ENCODE assay signal across 12 cellular contexts in genomic region chr19:48794291-48794690, GRCh38. TPM values are rescaled to one million over a fixed set of nuclear protein-coding genes. Genes with fewer than 3 reads are reported as not detected.
DNase-seq lines count a peak whose midpoint lies in the region; ATAC-seq, FAIRE-seq and TF ChIP-seq lines count a peak whose summit lies in the region.
"Had no signal": no experiment of that assay in that cellular context is flagged by ENCODE, and none has a peak within 500 bp of the region (broad histone marks: within the 10 kb centered on the region; RNA-seq: fewer than 3 reads in every experiment).

No MANE protein-coding gene starts in this region.

- no peak for TF ChIP-seq CTCF in astrocyte (IDR thresholded peaks at IDR 0.05; ENCODE audit: insufficient read depth, low read depth, low read length)
- TF ChIP-seq CTCF in testis (IDR thresholded peaks at IDR 0.05), result no peak
- no peak for TF ChIP-seq CTCF in body of pancreas (IDR thresholded peaks at IDR 0.05)

- TF ChIP-seq POLR2A in testis (IDR thresholded peaks at IDR 0.05) (no peak), body of pancreas (IDR thresholded peaks at IDR 0.05) (no peak)

- peaks cover 9% of the 10 kb centered on the region for H3K4me1 Mint-ChIP-seq in activated CD8-positive, alpha-beta memory T cell treated with anti-CD3 and anti-CD28 coated beads, Interleukin-2, amount 10 ng/mL, durations not matched to agents 7 days and 5 days
- H3K4me1 Mint-ChIP-seq in astrocyte (ENCODE audit: low read depth, unreplicated experiment), result no peaks in the 10 kb centered on the region
- peaks cover 8 to 15% (median 14%) of the 10 kb centered on the region in 3 donors for H3K4me1 Mint-ChIP-seq in naive B cell

- DNase-seq in activated CD8-positive, alpha-beta memory T cell treated with anti-CD3 and anti-CD28 coated beads, Interleukin-2, amount 10 ng/mL, durations not matched to agents 7 days and 5 days, result no peak
- DNase-seq in activated CD8-positive, alpha-beta memory T cell treated with anti-CD3 and anti-CD28 coated beads, Interleukin-2, amount 50 U/mL, for 4 hours, result no peak
- DNase-seq in astrocyte (ENCODE audit: low read depth) (no peak), naive B cell (no peak), testis (no peak), inferior parietal cortex (ENCODE audit: extremely low spot score) (no peak), body of pancreas (no peak), HPDE6-E6E7 (ENCODE audit: extremely low spot score) (no peak)
- DNase-seq: activated CD4-positive, CD25-positive, alpha-beta regulatory T cell; erythroblast; Kasumi-1 had no signal

- no peaks in the 10 kb centered on the region for H3K9me3 Mint-ChIP-seq in activated CD8-positive, alpha-beta memory T cell treated with anti-CD3 and anti-CD28 coated beads, Interleukin-2, amount 10 ng/mL, durations not matched to agents 7 days and 5 days (ENCODE audit: low read depth)
- H3K9me3 Mint-ChIP-seq in astrocyte (ENCODE audit: unreplicated experiment) (no peaks in the 10 kb centered on the region), naive B cell (no peaks in the 10 kb centered on the region)

- H3K27me3 ChIP-seq in astrocyte (ENCODE audit: insufficient read depth, low read length) (no peaks in the 10 kb centered on the region), testis (no peaks in the 10 kb centered on the region), body of pancreas (no peaks in the 10 kb centered on the region)

- no peak overlapping the region for H3K4me3 ChIP-seq in astrocyte (ENCODE audit: insufficient read depth, low read depth, low read length)
- no peak overlapping the region for H3K4me3 ChIP-seq in testis
- H3K4me3 ChIP-seq in body of pancreas, result no peak overlapping the region

- peak overlapping the region; percentile 85 for H3K4me2 ChIP-seq in astrocyte (ENCODE audit: low read length)

- intact Hi-C loops in testis (cut with DNase I; ENCODE audit: low total_unique reads) (loop anchor here (10.0 kb wide), 1 partner anchor 181 kb away; no protein-coding TSS in a partner anchor), body of pancreas (cut with DNase I) (no loop called here)

- H3K27me3 Mint-ChIP-seq in activated CD8-positive, alpha-beta memory T cell treated with anti-CD3 and anti-CD28 coated beads, Interleukin-2, amount 10 ng/mL, durations not matched to agents 7 days and 5 days, result no peaks in the 10 kb centered on the region
- H3K27me3 Mint-ChIP-seq in astrocyte (ENCODE audit: low read depth, unreplicated experiment) (no peaks in the 10 kb centered on the region), naive B cell (no peaks in the 10 kb centered on the region)

- FAIRE-seq in astrocyte (lab: Jason Lieb, UNC), result no peak

- no peak overlapping the region for H3K27ac Mint-ChIP-seq in activated CD8-positive, alpha-beta memory T cell treated with anti-CD3 and anti-CD28 coated beads, Interleukin-2, amount 10 ng/mL, durations not matched to agents 7 days and 5 days
- H3K27ac Mint-ChIP-seq in astrocyte (ENCODE audit: unreplicated experiment) (peak overlapping the region; percentile 96), naive B cell (peak overlapping the region in 2 of 6 donors; percentile 84 to 93)

- no peak overlapping the region for H2AFZ ChIP-seq in astrocyte (ENCODE audit: low read depth, low read length)

- no peak for ATAC-seq in activated CD8-positive, alpha-beta memory T cell treated with anti-CD3 and anti-CD28 coated beads, Interleukin-2, amount 10 ng/mL, durations not matched to agents 7 days and 5 days
- ATAC-seq in naive B cell (ENCODE audit: low read depth in 2 of 2) (no peak), body of pancreas (no peak)

- no peaks in the 10 kb centered on the region for H4K20me1 ChIP-seq in astrocyte (ENCODE audit: insufficient read depth, low read length)

- no peaks in the 10 kb centered on the region for H3K36me3 Mint-ChIP-seq in activated CD8-positive, alpha-beta memory T cell treated with anti-CD3 and anti-CD28 coated beads, Interleukin-2, amount 10 ng/mL, durations not matched to agents 7 days and 5 days
- H3K36me3 Mint-ChIP-seq in astrocyte (ENCODE audit: low read depth, unreplicated experiment) (peaks cover 1% of the 10 kb centered on the region), naive B cell (no peaks in the 10 kb centered on the region)

- H3K9me3 ChIP-seq in astrocyte (ENCODE audit: insufficient read depth, low read depth, low read length) (no peaks in the 10 kb centered on the region), testis (no peaks in the 10 kb centered on the region), body of pancreas (no peaks in the 10 kb centered on the region)

- WGBS in testis, 2 donors, result 54 to 72% methylated on average over 6 of the region's 6 CpGs
- WGBS in body of pancreas, 2 donors, result 82 to 96% methylated on average over 4 to 5 of the region's 6 CpGs

- H3K4me1 ChIP-seq in astrocyte (ENCODE audit: insufficient read depth, low read length) (peaks cover 11% of the 10 kb centered on the region), testis (peaks cover 12% of the 10 kb centered on the region), body of pancreas (peaks cover 17% of the 10 kb centered on the region)

- H3K79me2 ChIP-seq in astrocyte (ENCODE audit: insufficient read depth, low read length), result no peaks in the 10 kb centered on the region

- peak overlapping the region; percentile 82 for H3K4me3 Mint-ChIP-seq in activated CD8-positive, alpha-beta memory T cell treated with anti-CD3 and anti-CD28 coated beads, Interleukin-2, amount 10 ng/mL, durations not matched to agents 7 days and 5 days
- H3K4me3 Mint-ChIP-seq in astrocyte (ENCODE audit: unreplicated experiment) (peak overlapping the region; percentile 85), naive B cell (peak overlapping the region in 5 of 8 donors; percentile 78 to 95 (median 95))

- H3K27ac ChIP-seq in astrocyte (ENCODE audit: low read depth, low read length) (no peak overlapping the region), testis (peak overlapping the region; percentile 83 to 84), body of pancreas (no peak overlapping the region)

- H3K36me3 ChIP-seq in astrocyte (ENCODE audit: insufficient read depth, low read length) (no peaks in the 10 kb centered on the region), testis (ENCODE audit: low read depth, missing control alignments) (no peaks in the 10 kb centered on the region), body of pancreas (replicated peaks in 1 of 2; ENCODE audit: insufficient read depth in 1 of 2, low read depth in 2 of 2) (peaks cover 0 to under 1% of the 10 kb centered on the region in 2 donors)

- H3K9ac ChIP-seq in astrocyte (ENCODE audit: low read length), result peak overlapping the region; percentile 83

- CTCF ChIA-PET in activated CD8-positive, alpha-beta memory T cell treated with anti-CD3 and anti-CD28 coated beads, Interleukin-2, amount 10 ng/mL, durations not matched to agents 7 days and 5 days (lab: Charles Lee), result interaction anchor here (0.7 to 7.4 kb wide), 13 partner anchors 8 to 177 kb away, joined by 3 to 106 read pairs (median 6); partner anchors contain the start of genes BCAT2, CA11 and HSD17B14

RNA-seq across cellular contexts. Expression of gene BCAT2, which starts 16.5 kb away (rescaled TPM):
- 10 to 100 TPM; 46.7 to 54.6 TPM for total RNA-seq in activated CD8-positive, alpha-beta memory T cell treated with anti-CD3 and anti-CD28 coated beads, Interleukin-2, amount 10 ng/mL, durations not matched to agents 7 days and 5 days
- total RNA-seq in astrocyte, result 38.1 and 41.5 TPM in 2 replicates
- polyA plus RNA-seq in naive B cell (ENCODE audit: low read depth in 6 of 6), result 10 to 100 TPM; 16.3 to 29.5 (median 22.2) TPM
- 10 to 100 TPM; 58.5 to 67.4 TPM for total RNA-seq in testis
- polyA plus RNA-seq in testis (ENCODE audit: insufficient read depth, low read depth, low replicate concordance), result 38.0 TPM
- total RNA-seq in body of pancreas, result 10 to 100 TPM; 34.5 to 56.0 TPM

RNA-seq across cellular contexts. Expression of gene FGF21, which starts 39.0 kb away (rescaled TPM):
- not detected for total RNA-seq in activated CD8-positive, alpha-beta memory T cell treated with anti-CD3 and anti-CD28 coated beads, Interleukin-2, amount 10 ng/mL, durations not matched to agents 7 days and 5 days
- not detected in 2 replicates for total RNA-seq in astrocyte
- polyA plus RNA-seq in naive B cell (ENCODE audit: low read depth in 6 of 6), result not detected
- total RNA-seq in testis, result not detected
- not detected for polyA plus RNA-seq in testis (ENCODE audit: insufficient read depth, low read depth, low replicate concordance)
- not detected for total RNA-seq in body of pancreas
- total RNA-seq: pulmonary artery endothelial cell had no signal

RNA-seq across cellular contexts. Expression of gene FUT1, which starts 41.9 kb away (rescaled TPM):
- total RNA-seq in activated CD8-positive, alpha-beta memory T cell treated with anti-CD3 and anti-CD28 coated beads, Interleukin-2, amount 10 ng/mL, durations not matched to agents 7 days and 5 days, result under 1 TPM; 0.06 to 0.09 TPM
- 0.65 and 0.91 TPM in 2 replicates for total RNA-seq in astrocyte
- polyA plus RNA-seq in naive B cell (ENCODE audit: low read depth in 6 of 6), result not detected
- 1 to 10 TPM; 2.0 to 3.6 TPM for total RNA-seq in testis
- 5.1 TPM for polyA plus RNA-seq in testis (ENCODE audit: insufficient read depth, low read depth, low replicate concordance)
- 10 to 100 TPM; 14.8 to 79.1 TPM for total RNA-seq in body of pancreas

RNA-seq across cellular contexts. Expression of gene HSD17B14, which starts 42.0 kb away (rescaled TPM):
- total RNA-seq in activated CD8-positive, alpha-beta memory T cell treated with anti-CD3 and anti-CD28 coated beads, Interleukin-2, amount 10 ng/mL, durations not matched to agents 7 days and 5 days, result under 1 TPM; 0.38 to 0.59 TPM
- total RNA-seq in astrocyte (8.2 and 9.7 TPM in 2 replicates), testis (10 to 100 TPM in 1 of 2 donors, 1 to 10 TPM in 1; 5.6 to 11.9 TPM), body of pancreas (1 to 10 TPM; 2.1 to 3.3 TPM)
- polyA plus RNA-seq in naive B cell (ENCODE audit: low read depth in 6 of 6) (1 to 10 TPM in 4 of 6 donors, under 1 TPM in 1, not detected in 1; 1.00 to 3.3 (median 1.4) TPM), testis (ENCODE audit: insufficient read depth, low read depth, low replicate concordance) (8.8 TPM)

RNA-seq across cellular contexts. Expression of gene IZUMO1, which starts 47.6 kb away (rescaled TPM):
- total RNA-seq in activated CD8-positive, alpha-beta memory T cell treated with anti-CD3 and anti-CD28 coated beads, Interleukin-2, amount 10 ng/mL, durations not matched to agents 7 days and 5 days, result not detected
- total RNA-seq in astrocyte (not detected in 2 replicates), testis (10 to 100 TPM; 10.5 to 28.9 TPM), body of pancreas (10 to 100 TPM in 1 of 2 donors, 1 to 10 TPM in 1; 1.6 to 14.5 TPM)
- polyA plus RNA-seq in naive B cell (ENCODE audit: low read depth in 6 of 6) (not detected), testis (ENCODE audit: insufficient read depth, low read depth, low replicate concordance) (32.8 TPM)

Comparison
In these comparisons a context has a peak if more than half of its experiments do, and no peak if none do; other contexts are left out.
1. H3K27ac ChIP-seq: peak in testis (2 of 2); none in astrocyte (single experiment) and body of pancreas (0 of 4).
2. Peak in every context shown above with its lines, with median percentiles within 50 percentile points of each other: H3K4me3 Mint-ChIP-seq.